1 cellular context compared by ENCODE assay signal in genomic region chr7:86645174-86645566, GRCh38.
TF ChIP-seq lines count a peak whose summit lies in the region.

No MANE protein-coding gene starts in this region.

TF ChIP-seq in H1, 55 proteins besides CTCF, POLR2A, EP300 and RAD21 (continued from another document):
- TF ChIP-seq SUZ12 (IDR thresholded peaks at IDR 0.05; ENCODE audit: low read length) = peak; percentile 26; the same call in 1 of the 2 replicates
- TF ChIP-seq TAF7 (optimal IDR thresholded peaks at IDR 0.05; ENCODE audit: borderline replicate concordance, low read depth, low read length) = no peak
- peak; percentile 3 for TF ChIP-seq RNF2 (IDR thresholded peaks at IDR 0.05; ENCODE audit: borderline replicate concordance, low read depth, low read length, missing control alignments, poor library complexity, severe bottlenecking)
